Comparison of ENCODE assay signal across 8 cellular contexts in the genomic region with DNA sequence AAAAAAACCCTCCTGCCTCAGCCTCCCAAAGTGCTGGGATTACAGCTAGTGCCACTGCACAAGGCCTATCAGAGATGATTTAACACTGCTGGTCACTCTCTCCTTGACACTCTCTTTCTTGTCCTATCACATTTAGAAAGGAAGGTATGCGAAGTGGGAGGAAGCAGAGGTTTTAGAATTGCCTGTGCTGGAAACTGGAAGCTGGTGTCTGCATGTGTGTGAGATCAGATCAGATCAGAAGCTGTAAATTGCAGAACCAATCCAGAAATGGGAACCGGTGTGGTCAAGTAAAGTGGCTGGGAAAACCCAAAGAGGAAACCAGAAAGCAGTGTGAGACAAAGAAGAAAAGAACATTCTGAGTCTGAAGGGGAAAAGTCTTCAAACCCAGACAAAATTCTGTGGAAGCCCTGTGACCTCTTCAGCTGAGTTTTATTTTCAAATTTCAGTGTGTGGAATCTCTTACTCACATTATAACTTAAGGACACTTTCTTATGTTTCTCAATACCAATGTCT. TPM values are rescaled to one million over a fixed set of nuclear protein-coding genes. Genes with fewer than 3 reads are reported as not detected.
DNase-seq lines count a peak whose midpoint lies in the region; ATAC-seq lines count a peak whose summit lies in the region.

No MANE protein-coding gene starts in this region.

- no peaks in the 10 kb centered on the region for H3K36me3 Mint-ChIP-seq in activated CD4-positive, alpha-beta memory T cell treated with anti-CD3 and anti-CD28 coated beads, Interleukin-2, amount 10 ng/mL, durations not matched to agents 7 days and 5 days (ENCODE audit: low read depth)

- H3K27ac ChIP-seq in effector memory CD4-positive, alpha-beta T cell (ENCODE audit: insufficient read depth, low read length, poor library complexity, severe bottlenecking), result no peak overlapping the region

- peaks cover 21% of the 10 kb centered on the region for H3K27me3 Mint-ChIP-seq in activated CD4-positive, alpha-beta memory T cell treated with anti-CD3 and anti-CD28 coated beads, Interleukin-2, amount 10 ng/mL, durations not matched to agents 7 days and 5 days

- H3K4me3 ChIP-seq in effector memory CD4-positive, alpha-beta T cell (ENCODE audit: insufficient read depth, low read depth, low read length, poor library complexity, severe bottlenecking), result no peak overlapping the region

- CTCF ChIA-PET in activated CD4-positive, alpha-beta memory T cell treated with anti-CD3 and anti-CD28 coated beads, Interleukin-2, amount 10 ng/mL, durations not matched to agents 7 days and 5 days (lab: Charles Lee), result no interaction called here

- no peaks in the 10 kb centered on the region for H3K4me1 ChIP-seq in effector memory CD4-positive, alpha-beta T cell (ENCODE audit: control insufficient read depth, insufficient read depth, low read length, poor library complexity, severe bottlenecking)

- no peaks in the 10 kb centered on the region for H3K9me3 Mint-ChIP-seq in activated CD4-positive, alpha-beta memory T cell treated with anti-CD3 and anti-CD28 coated beads, Interleukin-2, amount 10 ng/mL, durations not matched to agents 7 days and 5 days

- peak; percentile 61 to 67 for DNase-seq in AML-193 (lab: John Stamatoyannopoulos, UW)
- DNase-seq in GM19238 (ENCODE audit: insufficient read length, low spot score), result peak; percentile 13
- peak; percentile 44 for DNase-seq in activated CD4-positive, alpha-beta memory T cell treated with anti-CD3 and anti-CD28 coated beads, Interleukin-2, amount 10 ng/mL, durations not matched to agents 7 days and 5 days
- peak; percentile 46 for DNase-seq in stimulated activated naive CD8-positive, alpha-beta T cell treated with anti-CD3 and anti-CD28 coated beads, Interleukin-15, Interleukin-2, amounts not matched to agents 100 U/mL and 50 U/mL, for 24 hours
- no peak for DNase-seq in NCI-H187 treated with DMSO at 0.1 percent for 48 hours (lab: John Stamatoyannopoulos, UW)
- no peak for DNase-seq in effector memory CD4-positive, alpha-beta T cell
- DNase-seq in 8988T, result no peak

- H3K4me3 Mint-ChIP-seq in activated CD4-positive, alpha-beta memory T cell treated with anti-CD3 and anti-CD28 coated beads, Interleukin-2, amount 10 ng/mL, durations not matched to agents 7 days and 5 days, result no peak overlapping the region

- no peaks in the 10 kb centered on the region for H3K27me3 ChIP-seq in effector memory CD4-positive, alpha-beta T cell (replicated peaks; ENCODE audit: control insufficient read depth, insufficient read depth, low read length, poor library complexity, severe bottlenecking)

- ATAC-seq in HG03108 (IDR thresholded peaks at IDR 0.05; ENCODE audit: unreplicated experiment), result peak; percentile 70
- ATAC-seq in stimulated activated naive CD8-positive, alpha-beta T cell treated with anti-CD3 and anti-CD28 coated beads, Interleukin-15, Interleukin-2, amounts not matched to agents 100 U/mL and 50 U/mL, for 24 hours, result peak; percentile 88

- H3K27ac Mint-ChIP-seq in activated CD4-positive, alpha-beta memory T cell treated with anti-CD3 and anti-CD28 coated beads, Interleukin-2, amount 10 ng/mL, durations not matched to agents 7 days and 5 days, result peak overlapping the region; percentile 43

- no peaks in the 10 kb centered on the region for H3K9me3 ChIP-seq in effector memory CD4-positive, alpha-beta T cell (ENCODE audit: control insufficient read depth, low read length)

- POLR2A ChIA-PET in activated CD4-positive, alpha-beta memory T cell treated with anti-CD3 and anti-CD28 coated beads, Interleukin-2, amount 10 ng/mL, durations not matched to agents 7 days and 5 days (lab: Charles Lee), result interaction anchor here (1.0 to 2.2 kb wide), 3 partner anchors 17 to 111 kb away, joined by 3 to 11 read pairs (median 4); a partner anchor contains a TSS

- H3K36me3 ChIP-seq in effector memory CD4-positive, alpha-beta T cell (ENCODE audit: control insufficient read depth, insufficient read depth, low read length), result no peaks in the 10 kb centered on the region

- H3K4me1 Mint-ChIP-seq in activated CD4-positive, alpha-beta memory T cell treated with anti-CD3 and anti-CD28 coated beads, Interleukin-2, amount 10 ng/mL, durations not matched to agents 7 days and 5 days, result peaks cover 31% of the 10 kb centered on the region

RNA-seq across cellular contexts. Expression of a gene that starts 2.8 kb away (rescaled TPM):
- total RNA-seq in activated CD4-positive, alpha-beta memory T cell treated with anti-CD3 and anti-CD28 coated beads, Interleukin-2, amount 10 ng/mL, durations not matched to agents 7 days and 5 days, result under 1 TPM in 1 of 2 experiments, not detected in 1; 0.58 TPM

RNA-seq across cellular contexts. Expression of a gene that starts 15.7 kb away (rescaled TPM):
- 10 to 100 TPM; 60.0 to 64.5 TPM for total RNA-seq in activated CD4-positive, alpha-beta memory T cell treated with anti-CD3 and anti-CD28 coated beads, Interleukin-2, amount 10 ng/mL, durations not matched to agents 7 days and 5 days

Comparison
In these comparisons a context has a peak if more than half of its experiments do, and no peak if none do; other contexts are left out.
1. DNase-seq: peak in AML-193 (2 of 2), GM19238 (single experiment), activated CD4-positive, alpha-beta memory T cell treated with anti-CD3 and anti-CD28 coated beads, Interleukin-2, amount 10 ng/mL, durations not matched to agents 7 days and 5 days (single experiment) and stimulated activated naive CD8-positive, alpha-beta T cell treated with anti-CD3 and anti-CD28 coated beads, Interleukin-15, Interleukin-2, amounts not matched to agents 100 U/mL and 50 U/mL, for 24 hours (single experiment); none in NCI-H187 treated with DMSO at 0.1 percent for 48 hours (single experiment), effector memory CD4-positive, alpha-beta T cell (0 of 3) and 8988T (single experiment).